In the genomic region with DNA sequence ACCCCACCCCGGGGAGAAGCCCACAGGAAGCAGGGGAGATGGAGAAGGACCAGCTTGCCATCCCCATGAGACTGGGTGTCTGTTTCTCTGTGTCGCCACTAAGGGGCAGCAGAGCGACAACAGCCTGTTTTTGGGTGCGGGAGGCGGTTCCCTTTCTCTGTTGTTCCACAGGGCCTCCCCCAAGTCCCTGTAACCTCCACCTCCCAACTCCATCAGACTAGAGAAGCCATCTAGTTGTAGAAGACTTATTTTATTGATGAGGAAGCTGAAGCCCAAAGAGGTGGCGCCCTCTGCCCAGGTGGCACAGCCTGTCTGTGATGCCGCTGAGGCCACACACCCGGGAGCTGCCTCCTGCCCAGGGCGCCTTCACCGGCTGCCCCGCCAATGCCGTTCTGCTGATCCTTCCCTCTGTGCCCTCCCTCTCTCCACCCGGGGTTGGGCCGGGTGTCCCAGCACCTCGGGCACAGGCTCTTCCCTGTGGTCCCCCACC, we compare ENCODE assay signal across 8 cellular contexts. TPM values are rescaled to one million over a fixed set of nuclear protein-coding genes. Genes with fewer than 3 reads are reported as not detected.
DNase-seq lines count a peak whose midpoint lies in the region; ATAC-seq and TF ChIP-seq lines count a peak whose summit lies in the region.

No MANE protein-coding gene starts in this region.

- WGBS in body of pancreas, 2 donors, result 18 to 25% methylated on average over 11 to 15 of the region's 15 CpGs

- no peak for TF ChIP-seq POLR2A in body of pancreas (IDR thresholded peaks at IDR 0.05)

- H3K4me1 ChIP-seq in body of pancreas, result peaks cover 24% of the 10 kb centered on the region

- H3K9me3 ChIP-seq in body of pancreas, result no peaks in the 10 kb centered on the region

- no peak overlapping the region for H3K4me3 ChIP-seq in body of pancreas

- peak; percentile 70 to 81 (median 75) for TF ChIP-seq CTCF in body of pancreas (IDR thresholded peaks at IDR 0.05)

- intact Hi-C loops in body of pancreas (cut with DNase I), result no loop called here

- no peak overlapping the region for H3K27ac ChIP-seq in body of pancreas

- no peaks in the 10 kb centered on the region for H3K27me3 ChIP-seq in body of pancreas

- no peaks in the 10 kb centered on the region for H3K36me3 ChIP-seq in body of pancreas (replicated peaks in 1 of 2; ENCODE audit: insufficient read depth in 1 of 2, low read depth in 2 of 2)

- ATAC-seq in body of pancreas (peak; percentile 31), GM19452 (IDR thresholded peaks at IDR 0.05; ENCODE audit: unreplicated experiment) (no peak)

- peak; percentile 41 for DNase-seq in NCI-H510A treated with DMSO at 0.1 percent for 48 hours (lab: John Stamatoyannopoulos, UW)
- DNase-seq in NCI-H510A (lab: John Stamatoyannopoulos, UW), result no peak
- DNase-seq in NCI-H1048 (lab: John Stamatoyannopoulos, UW), result peak; percentile 16
- peak; percentile 62 for DNase-seq in UCSD-AML1 (lab: John Stamatoyannopoulos, UW; ENCODE audit: unreplicated experiment)
- DNase-seq in body of pancreas, result peak; percentile 66 to 73 (median 70)
- DNase-seq in iris pigment epithelial cell (ENCODE audit: low read depth), result peak; percentile 57
- DNase-seq in stimulated activated CD4-positive, alpha-beta T cell treated with anti-CD3 and anti-CD28 coated beads, Interleukin-4, amount 100 ng/mL, for 24 hours, result peak; percentile 74

RNA-seq across cellular contexts. Expression of a gene that starts 3.9 kb away (rescaled TPM):
- total RNA-seq in body of pancreas, result 10 to 100 TPM; 17.1 to 26.4 TPM

RNA-seq across cellular contexts. Expression of a gene that starts 6.2 kb away (rescaled TPM):
- not detected for total RNA-seq in body of pancreas

RNA-seq across cellular contexts. Expression of a gene that starts 13.3 kb away (rescaled TPM):
- total RNA-seq in body of pancreas, result under 1 TPM; under 0.01 to 0.52 TPM

RNA-seq across cellular contexts. Expression of a gene that starts 21.2 kb away (rescaled TPM):
- total RNA-seq in body of pancreas, result 10 to 100 TPM in 1 of 2 donors, 1 to 10 TPM in 1; 8.8 to 22.4 TPM

RNA-seq across cellular contexts. Expression of a gene that starts 36.9 kb away (rescaled TPM):
- total RNA-seq in body of pancreas, result 1 to 10 TPM; 3.1 to 4.6 TPM
